Comparison of ENCODE assay signal across 8 cellular contexts in genomic region chr2:70301344-70302194, GRCh38. TPM values are rescaled to one million over a fixed set of nuclear protein-coding genes. Genes with fewer than 3 reads are reported as not detected.
DNase-seq lines count a peak whose midpoint lies in the region; ATAC-seq and TF ChIP-seq lines count a peak whose summit lies in the region.

FAM136A (minus strand) TSS chr2:70302067; CDS start chr2:70302011, 56 bp downstream.

- H3K9me3 Mint-ChIP-seq in HFFc6 (no peaks in the 10 kb centered on the region), T-cell (no peaks in the 10 kb centered on the region), progenitor cell of endocrine pancreas (ENCODE audit: low read depth) (no peaks in the 10 kb centered on the region)

- no peaks in the 10 kb centered on the region for H3K9me3 ChIP-seq in upper lobe of right lung

- CTCF ChIA-PET in T-cell (lab: Charles Lee): interaction anchor here (0.6 to 5.4 kb wide), 10 partner anchors 8 to 577 kb away, joined by 3 to 58 read pairs (median 4); partner anchors contain the start of genes MXD1 (in 1 of the 2), PCYOX1 (in 1 of the 2), SNRPG (in 1 of the 2) and TIA1 (in 1 of the 2)

- H3K4me3 Mint-ChIP-seq in HFFc6 (peak within 1 kb of the TSS; percentile 93), T-cell (peak within 1 kb of the TSS; percentile 85 to 93 (median 88)), progenitor cell of endocrine pancreas (ENCODE audit: low read depth) (peak within 1 kb of the TSS; percentile 87)

- H3K27ac ChIP-seq in adipose tissue (ENCODE audit: low read depth, low read length) (no peak within 1 kb of the TSS), upper lobe of right lung (peak within 1 kb of the TSS; percentile 83)

- H3K36me3 ChIP-seq in upper lobe of right lung: peaks cover 33% of the 10 kb centered on the region

- H3K36me3 Mint-ChIP-seq in HFFc6 (ENCODE audit: low read depth) (peaks cover 9% of the 10 kb centered on the region), T-cell (peaks cover 17% of the 10 kb centered on the region), progenitor cell of endocrine pancreas (ENCODE audit: insufficient read depth) (peaks cover 22% of the 10 kb centered on the region)

- H3K4me1 ChIP-seq in upper lobe of right lung: peaks cover 9% of the 10 kb centered on the region

- no peaks in the 10 kb centered on the region; the same call in 1 of the 2 replicates for H3K27me3 Mint-ChIP-seq in HFFc6 (ENCODE audit: insufficient read depth)
- H3K27me3 Mint-ChIP-seq in T-cell: no peaks in the 10 kb centered on the region
- no peaks in the 10 kb centered on the region for H3K27me3 Mint-ChIP-seq in progenitor cell of endocrine pancreas

- POLR2A ChIA-PET in T-cell (lab: Charles Lee): interaction anchor here in 1 of 2 donors (0.9 to 1.2 kb wide), 2 partner anchors 8 to 387 kb away, joined by 3 read pairs; partner anchors contain the start of gene SNRPG

- peak; percentile 88 for TF ChIP-seq CTCF in GM12864 (IDR thresholded peaks at IDR 0.05; ENCODE audit: low read depth, low read length, missing control alignments)
- TF ChIP-seq CTCF in HFFc6 (IDR thresholded peaks at IDR 0.05): peak; percentile 97
- TF ChIP-seq CTCF in progenitor cell of endocrine pancreas (IDR thresholded peaks at IDR 0.05; ENCODE audit: unreplicated experiment): peak; percentile 76
- TF ChIP-seq CTCF in upper lobe of right lung (IDR thresholded peaks at IDR 0.05): peak; percentile 96

- H3K27ac Mint-ChIP-seq in HFFc6: peak within 1 kb of the TSS; percentile 85
- peak within 1 kb of the TSS; percentile 91 to 93 for H3K27ac Mint-ChIP-seq in T-cell
- H3K27ac Mint-ChIP-seq in progenitor cell of endocrine pancreas: peak within 1 kb of the TSS; percentile 99

- 0% methylated on average over 70 to 79 of the region's 79 CpGs for WGBS in adipose tissue, 3 donors

- intact Hi-C loops in left cardiac atrium (cut with DNase I) (loop anchor here in 1 of 2 donors (5.0 kb wide), 1 partner anchor 389 kb away; no protein-coding TSS in a partner anchor), upper lobe of right lung (cut with DNase I) (loop anchor here (10.0 kb wide), 1 partner anchor 387 kb away; the partner anchor contains the start of gene MXD1)

- DNase-seq in GM12864 (ENCODE audit: low read depth) (peak; percentile 42), HFFc6 (peak; percentile 48), NCI-H1092 (lab: John Stamatoyannopoulos, UW) (peak; percentile 57), T-cell (peak; percentile 71 to 90 (median 84)), left cardiac atrium (peak; percentile 89), progenitor cell of endocrine pancreas (ENCODE audit: low spot score, unreplicated experiment) (peak; percentile 92), upper lobe of right lung (peak; percentile 95)

- H3K4me1 Mint-ChIP-seq in HFFc6 (ENCODE audit: low read depth) (peaks cover 19% of the 10 kb centered on the region), T-cell (peaks cover 29 to 35% (median 31%) of the 10 kb centered on the region in 3 donors), progenitor cell of endocrine pancreas (ENCODE audit: low read depth) (peaks cover 15% of the 10 kb centered on the region)

- ATAC-seq in T-cell (replicated peaks in 1 of 4): peak; percentile 91 to 97 (median 92)
- peak; percentile 96 for ATAC-seq in left cardiac atrium
- peak; percentile 98 for ATAC-seq in upper lobe of right lung

- H3K27me3 ChIP-seq in upper lobe of right lung: no peaks in the 10 kb centered on the region

- H3K4me3 ChIP-seq in GM12864 (ENCODE audit: low read depth, low read length): peak within 1 kb of the TSS; percentile 89
- peak within 1 kb of the TSS; percentile 86 for H3K4me3 ChIP-seq in upper lobe of right lung

RNA-seq across cellular contexts. Expression of gene FAM136A, which starts in this region (rescaled TPM):
- 10 to 100 TPM; 28.2 to 37.0 (median 32.5) TPM for total RNA-seq in HFFc6 (2021; fragmentation: NEBNext Ultra II Directional; extraction: Animal tissue kit (Norgen Biotek cat#: 25700))
- total RNA-seq in T-cell: 10 to 100 TPM; 24.4 to 34.7 (median 29.7) TPM
- 10 to 100 TPM; 21.1 to 45.0 (median 23.3) TPM for polyA plus RNA-seq in adipose tissue
- total RNA-seq in left cardiac atrium: 10 to 100 TPM; 25.3 to 28.9 TPM
- total RNA-seq in progenitor cell of endocrine pancreas: 74.9 and 75.8 TPM in 2 replicates
- 21.7 TPM for total RNA-seq in upper lobe of right lung

Comparison
In these comparisons a context has a peak if more than half of its experiments do, and no peak if none do; other contexts are left out.
1. DNase-seq: peak in every context shown above with its lines; median percentile 95 in upper lobe of right lung; 92 in progenitor cell of endocrine pancreas; 89 in left cardiac atrium; 84 in T-cell; 57 in NCI-H1092; 48 in HFFc6; 42 in GM12864.